22 cellular contexts compared by ENCODE assay signal in genomic region chr16:1306344-1306743, GRCh38. TPM values are rescaled to one million over a fixed set of nuclear protein-coding genes. Genes with fewer than 3 reads are reported as not detected.
DNase-seq lines count a peak whose midpoint lies in the region; ATAC-seq and TF ChIP-seq lines count a peak whose summit lies in the region.
"Had no signal": no experiment of that assay in that cellular context is flagged by ENCODE, and none has a peak within 500 bp of the region (broad histone marks: within the 10 kb centered on the region; RNA-seq: fewer than 3 reads in every experiment).

No MANE protein-coding gene starts in this region.

- peak overlapping the region; percentile 67 for H3K27ac Mint-ChIP-seq in activated CD8-positive, alpha-beta memory T cell treated with anti-CD3 and anti-CD28 coated beads, Interleukin-2, amount 10 ng/mL, durations not matched to agents 7 days and 5 days
- peak overlapping the region; percentile 87 to 97 (median 92) for H3K27ac Mint-ChIP-seq in IgD-negative memory B cell
- H3K27ac Mint-ChIP-seq in brain = peak overlapping the region in 1 of 5 experiments; percentile 47
- H3K27ac Mint-ChIP-seq in stimulated activated memory B cell treated with anti-CD40 and anti-IgM and Interleukin-4, amounts not matched to agents 10 μg/mL and 1 μg/mL and 100 μg/mL, for 72 hours = peak overlapping the region; percentile 99

- CTCF ChIA-PET in activated CD8-positive, alpha-beta memory T cell treated with anti-CD3 and anti-CD28 coated beads, Interleukin-2, amount 10 ng/mL, durations not matched to agents 7 days and 5 days (lab: Charles Lee) = no interaction called here
- CTCF ChIA-PET in HEK293T (lab: Yijun Ruan, JAX) = no interaction called here

- no peak for ATAC-seq in activated CD8-positive, alpha-beta memory T cell treated with anti-CD3 and anti-CD28 coated beads, Interleukin-2, amount 10 ng/mL, durations not matched to agents 7 days and 5 days
- no peak for ATAC-seq in stimulated activated memory B cell treated with anti-CD40 and anti-IgM and Interleukin-4, amounts not matched to agents 10 μg/mL and 1 μg/mL and 100 μg/mL, for 72 hours
- no peak for ATAC-seq in GM19395 (IDR thresholded peaks at IDR 0.05; ENCODE audit: unreplicated experiment)
- ATAC-seq: K562, natural killer cell had no signal

- no peaks in the 10 kb centered on the region for H3K27me3 Mint-ChIP-seq in activated CD8-positive, alpha-beta memory T cell treated with anti-CD3 and anti-CD28 coated beads, Interleukin-2, amount 10 ng/mL, durations not matched to agents 7 days and 5 days
- H3K27me3 Mint-ChIP-seq in IgD-negative memory B cell = no peaks in the 10 kb centered on the region
- peaks cover 16% of the 10 kb centered on the region for H3K27me3 Mint-ChIP-seq in brain
- no peaks in the 10 kb centered on the region for H3K27me3 Mint-ChIP-seq in stimulated activated memory B cell treated with anti-CD40 and anti-IgM and Interleukin-4, amounts not matched to agents 10 μg/mL and 1 μg/mL and 100 μg/mL, for 72 hours

- peaks cover 10% of the 10 kb centered on the region for H3K36me3 Mint-ChIP-seq in activated CD8-positive, alpha-beta memory T cell treated with anti-CD3 and anti-CD28 coated beads, Interleukin-2, amount 10 ng/mL, durations not matched to agents 7 days and 5 days
- no peaks in the 10 kb centered on the region for H3K36me3 Mint-ChIP-seq in IgD-negative memory B cell
- peaks cover 8% of the 10 kb centered on the region for H3K36me3 Mint-ChIP-seq in brain
- H3K36me3 Mint-ChIP-seq in stimulated activated memory B cell treated with anti-CD40 and anti-IgM and Interleukin-4, amounts not matched to agents 10 μg/mL and 1 μg/mL and 100 μg/mL, for 72 hours = peaks cover 14% of the 10 kb centered on the region
- H3K36me3 Mint-ChIP-seq: natural killer cell had no signal

- TF ChIP-seq CTCF in brain (conservative IDR thresholded peaks at IDR 0.05) = no peak

- peaks cover 51% of the 10 kb centered on the region for H3K4me1 Mint-ChIP-seq in activated CD8-positive, alpha-beta memory T cell treated with anti-CD3 and anti-CD28 coated beads, Interleukin-2, amount 10 ng/mL, durations not matched to agents 7 days and 5 days
- H3K4me1 Mint-ChIP-seq in IgD-negative memory B cell = peaks cover 19 to 36% (median 30%) of the 10 kb centered on the region in 3 donors
- peaks cover 19% of the 10 kb centered on the region for H3K4me1 Mint-ChIP-seq in brain
- H3K4me1 Mint-ChIP-seq in stimulated activated memory B cell treated with anti-CD40 and anti-IgM and Interleukin-4, amounts not matched to agents 10 μg/mL and 1 μg/mL and 100 μg/mL, for 72 hours = peaks cover 67% of the 10 kb centered on the region

- DNase-seq in activated CD8-positive, alpha-beta memory T cell treated with anti-CD3 and anti-CD28 coated beads, Interleukin-2, amount 10 ng/mL, durations not matched to agents 7 days and 5 days = no peak
- DNase-seq in activated CD8-positive, alpha-beta memory T cell treated with anti-CD3 and anti-CD28 coated beads, Interleukin-2, amount 50 U/mL, for 4 hours = no peak
- DNase-seq in NCI-H69 (lab: John Stamatoyannopoulos, UW) (no peak), HEK293T (ENCODE audit: extremely low spot score) (no peak)
- DNase-seq: activated CD8-positive, alpha-beta memory T cell treated with anti-CD3 and anti-CD28 coated beads for 24 hours; activated effector memory CD4-positive, alpha-beta T cell treated with anti-CD3 and anti-CD28 coated beads, Interleukin-2, amount 50 U/mL, for 16 hours; GOT3; hypothalamus; kidney; mammary epithelial cell; natural killer cell; NCI-H187 treated with DMSO at 0.1 percent for 48 hours; NCI-H446 treated with DMSO at 0.1 percent for 48 hours; stimulated activated CD4-positive, alpha-beta T cell treated with anti-CD3 and anti-CD28 coated beads, Interleukin-4, amount 100 ng/mL, for 24 hours had no signal

- no peak overlapping the region for H3K4me3 Mint-ChIP-seq in activated CD8-positive, alpha-beta memory T cell treated with anti-CD3 and anti-CD28 coated beads, Interleukin-2, amount 10 ng/mL, durations not matched to agents 7 days and 5 days
- peak overlapping the region; percentile 50 to 91 (median 87) for H3K4me3 Mint-ChIP-seq in IgD-negative memory B cell
- peak overlapping the region; percentile 50 to 72 (median 64) for H3K4me3 Mint-ChIP-seq in brain
- H3K4me3 Mint-ChIP-seq in stimulated activated memory B cell treated with anti-CD40 and anti-IgM and Interleukin-4, amounts not matched to agents 10 μg/mL and 1 μg/mL and 100 μg/mL, for 72 hours = peak overlapping the region; percentile 4

- H3K9me3 Mint-ChIP-seq in activated CD8-positive, alpha-beta memory T cell treated with anti-CD3 and anti-CD28 coated beads, Interleukin-2, amount 10 ng/mL, durations not matched to agents 7 days and 5 days (ENCODE audit: low read depth) = no peaks in the 10 kb centered on the region
- H3K9me3 Mint-ChIP-seq in IgD-negative memory B cell (no peaks in the 10 kb centered on the region), brain (peaks cover 0 to 2% (median 0%) of the 10 kb centered on the region in 5 experiments)
- no peaks in the 10 kb centered on the region for H3K9me3 Mint-ChIP-seq in stimulated activated memory B cell treated with anti-CD40 and anti-IgM and Interleukin-4, amounts not matched to agents 10 μg/mL and 1 μg/mL and 100 μg/mL, for 72 hours
- H3K9me3 Mint-ChIP-seq: natural killer cell had no signal

- POLR2A ChIA-PET in HEK293T (lab: Yijun Ruan, JAX) = interaction anchor here (1.0 kb wide), 1 partner anchor 41 kb away, joined by 3 read pairs; no protein-coding TSS in a partner anchor

TF ChIP-seq in HEK293T, 16 proteins besides CTCF, POLR2A, EP300 and RAD21:
- no peak for TF ChIP-seq HDGF (IDR thresholded peaks at IDR 0.05; ENCODE audit: borderline replicate concordance)
- no peak for TF ChIP-seq SP1 (IDR thresholded peaks at IDR 0.05)
- TF ChIP-seq TARDBP (IDR thresholded peaks at IDR 0.05) = no peak
- no peak for TF ChIP-seq FOXM1 (IDR thresholded peaks at IDR 0.05; ENCODE audit: borderline replicate concordance)
- TF ChIP-seq LEF1 (IDR thresholded peaks at IDR 0.05; ENCODE audit: borderline replicate concordance) = no peak
- TF ChIP-seq BHLHE40 (IDR thresholded peaks at IDR 0.05; ENCODE audit: borderline replicate concordance) = no peak
- TF ChIP-seq NFRKB (IDR thresholded peaks at IDR 0.05) = no peak
- TF ChIP-seq, protein P1, sequence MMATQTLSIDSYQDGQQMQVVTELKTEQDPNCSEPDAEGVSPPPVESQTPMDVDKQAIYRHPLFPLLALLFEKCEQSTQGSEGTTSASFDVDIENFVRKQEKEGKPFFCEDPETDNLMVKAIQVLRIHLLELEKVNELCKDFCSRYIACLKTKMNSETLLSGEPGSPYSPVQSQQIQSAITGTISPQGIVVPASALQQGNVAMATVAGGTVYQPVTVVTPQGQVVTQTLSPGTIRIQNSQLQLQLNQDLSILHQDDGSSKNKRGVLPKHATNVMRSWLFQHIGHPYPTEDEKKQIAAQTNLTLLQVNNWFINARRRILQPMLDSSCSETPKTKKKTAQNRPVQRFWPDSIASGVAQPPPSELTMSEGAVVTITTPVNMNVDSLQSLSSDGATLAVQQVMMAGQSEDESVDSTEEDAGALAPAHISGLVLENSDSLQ (IDR thresholded peaks at IDR 0.05) = no peak
- TF ChIP-seq SUZ12 (IDR thresholded peaks at IDR 0.05) = no peak
- TF ChIP-seq FOXA1 (IDR thresholded peaks at IDR 0.05) = no peak
- TF ChIP-seq ZNF384 (IDR thresholded peaks at IDR 0.05) = no peak
- no peak for TF ChIP-seq ELF4 (IDR thresholded peaks at IDR 0.05)
- no peak for TF ChIP-seq ARNT (IDR thresholded peaks at IDR 0.05)
- no peak for TF ChIP-seq L3MBTL2 (conservative IDR thresholded peaks at IDR 0.05)
- no peak for TF ChIP-seq FOXK2 (IDR thresholded peaks at IDR 0.05)
- TF ChIP-seq CTBP1 (IDR thresholded peaks at IDR 0.05; ENCODE audit: borderline replicate concordance) = no peak

RNA-seq across cellular contexts. Expression of gene UBE2I, which starts 3.1 kb away (rescaled TPM):
- 100 to 1,000 TPM; 224 to 253 TPM for total RNA-seq in activated CD8-positive, alpha-beta memory T cell treated with anti-CD3 and anti-CD28 coated beads, Interleukin-2, amount 10 ng/mL, durations not matched to agents 7 days and 5 days
- 165 TPM for polyA plus RNA-seq in IgD-negative memory B cell
- polyA plus RNA-seq in brain (ENCODE audit: insufficient read depth, low read depth, low replicate concordance) = 240 TPM

RNA-seq across cellular contexts. Expression of gene BAIAP3, which starts 27.1 kb away (rescaled TPM):
- total RNA-seq in activated CD8-positive, alpha-beta memory T cell treated with anti-CD3 and anti-CD28 coated beads, Interleukin-2, amount 10 ng/mL, durations not matched to agents 7 days and 5 days = under 1 TPM; 0.45 to 0.53 TPM
- polyA plus RNA-seq in IgD-negative memory B cell (26.0 TPM), brain (ENCODE audit: insufficient read depth, low read depth, low replicate concordance) (42.8 TPM)

RNA-seq across cellular contexts. Expression of gene TSR3, which starts 45.3 kb away (rescaled TPM):
- 10 to 100 TPM; 52.9 to 57.8 TPM for total RNA-seq in activated CD8-positive, alpha-beta memory T cell treated with anti-CD3 and anti-CD28 coated beads, Interleukin-2, amount 10 ng/mL, durations not matched to agents 7 days and 5 days
- polyA plus RNA-seq in IgD-negative memory B cell (116 TPM), brain (ENCODE audit: insufficient read depth, low read depth, low replicate concordance) (81.3 TPM)

RNA-seq across cellular contexts. Expression of gene GNPTG, which starts 45.4 kb away (rescaled TPM):
- total RNA-seq in activated CD8-positive, alpha-beta memory T cell treated with anti-CD3 and anti-CD28 coated beads, Interleukin-2, amount 10 ng/mL, durations not matched to agents 7 days and 5 days = 10 to 100 TPM; 29.3 to 33.0 TPM
- polyA plus RNA-seq in IgD-negative memory B cell (55.9 TPM), brain (ENCODE audit: insufficient read depth, low read depth, low replicate concordance) (82.2 TPM)

RNA-seq across cellular contexts. Expression of gene TPSD1, which starts 50.5 kb away (rescaled TPM):
- total RNA-seq in activated CD8-positive, alpha-beta memory T cell treated with anti-CD3 and anti-CD28 coated beads, Interleukin-2, amount 10 ng/mL, durations not matched to agents 7 days and 5 days = not detected
- not detected for polyA plus RNA-seq in IgD-negative memory B cell
- polyA plus RNA-seq in brain (ENCODE audit: insufficient read depth, low read depth, low replicate concordance) = not detected
- total RNA-seq: K562, mammary epithelial cell, pulmonary artery endothelial cell, smooth muscle cell, temporal lobe had no signal
- polyA plus RNA-seq: K562, mammary epithelial cell, smooth muscle cell had no signal
